ENCODE assay signal across 17 cellular contexts in the genomic region with DNA sequence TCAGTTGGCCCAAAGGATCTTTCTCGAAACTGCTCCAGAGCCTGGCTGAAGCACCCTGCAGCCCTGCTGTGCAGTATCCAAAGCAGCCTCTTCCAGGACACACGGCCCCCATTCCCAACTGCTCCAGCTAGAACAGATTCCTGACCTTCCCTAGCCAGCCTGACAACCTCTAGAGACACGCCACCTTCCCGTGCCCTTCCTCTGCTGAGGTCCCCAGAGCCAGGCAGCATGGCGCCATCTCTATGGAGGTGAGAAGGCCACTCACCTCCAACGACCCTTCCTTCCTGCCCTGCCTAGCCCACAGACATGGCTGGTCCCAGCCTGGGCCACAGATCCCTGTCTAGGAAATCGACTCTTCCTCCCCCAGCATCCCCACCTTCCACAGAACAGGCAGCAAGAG. TPM values are rescaled to one million over a fixed set of nuclear protein-coding genes. Genes with fewer than 3 reads are reported as not detected.
A peak's percentile ranks its signal among the peaks of the same experiment; 100 is the strongest.
DNase-seq lines count a peak whose midpoint lies in the region; ATAC-seq and TF ChIP-seq lines count a peak whose summit lies in the region.
"Had no signal": no experiment of that assay in that cellular context is flagged by ENCODE, and none has a peak within 500 bp of the region (broad histone marks: within the 10 kb centered on the region; RNA-seq: fewer than 3 reads in every experiment).

No MANE protein-coding gene starts in this region.

- H3K9ac ChIP-seq in trophoblast cell (ENCODE audit: low read length) = peak overlapping the region; percentile 12
- H3K9ac ChIP-seq: BLaER1 had no signal

- intact Hi-C loops in cardiac septum (cut with DNase I) (no loop called here), heart right ventricle (cut with DNase I) (loop anchor here in 1 of 10 donors (10.0 kb wide), 1 partner anchor 83 kb away; no protein-coding TSS in a partner anchor)

- DNase-seq in cardiac septum (ENCODE audit: low spot score) (peak; percentile 50), heart right ventricle (no peak), mesothelial cell of epicardium (ENCODE audit: low spot score in 2 of 2, unreplicated experiment in 2 of 2) (no peak), trophoblast cell (no peak), type B pancreatic cell (ENCODE audit: extremely low spot score, unreplicated experiment) (no peak), hepatocyte (ENCODE audit: low spot score) (no peak), NCI-H1092 treated with DMSO at 0.1 percent for 48 hours (lab: John Stamatoyannopoulos, UW) (no peak)
- DNase-seq: 8988T, AML-193, Caco-2, DMS53, GF-D8 had no signal

- H3K4me3 Mint-ChIP-seq in mesothelial cell of epicardium (peak overlapping the region; percentile 16), type B pancreatic cell (peak overlapping the region; percentile 58)

- H3K4me1 Mint-ChIP-seq in mesothelial cell of epicardium (peaks cover 22% of the 10 kb centered on the region), type B pancreatic cell (ENCODE audit: unreplicated experiment) (peaks cover 15% of the 10 kb centered on the region)

- no peak overlapping the region for H4K12ac ChIP-seq in trophoblast cell (ENCODE audit: low read depth, low read length)

- no peak overlapping the region for H2AFZ ChIP-seq in trophoblast cell (ENCODE audit: insufficient read depth, low read length, poor library complexity)
- H2AFZ ChIP-seq in hepatocyte = no peak overlapping the region

- H3K27ac ChIP-seq in heart right ventricle (no peak overlapping the region), trophoblast cell (ENCODE audit: low read depth, low read length) (no peak overlapping the region), hepatocyte (no peak overlapping the region)
- H3K27ac ChIP-seq: BLaER1 had no signal

- H4K8ac ChIP-seq in trophoblast cell (ENCODE audit: low read depth, low read length) = no peak overlapping the region

- H3K36me3 Mint-ChIP-seq in mesothelial cell of epicardium (peaks cover 16% of the 10 kb centered on the region), type B pancreatic cell (peaks cover 6% of the 10 kb centered on the region)
- H3K36me3 Mint-ChIP-seq: CD8-positive, alpha-beta memory T cell had no signal

- no peak overlapping the region for H3K14ac ChIP-seq in trophoblast cell (ENCODE audit: low read length)

- H3K9me3 ChIP-seq in heart right ventricle (no peaks in the 10 kb centered on the region), trophoblast cell (ENCODE audit: insufficient read depth, low read depth, low read length) (no peaks in the 10 kb centered on the region), hepatocyte (ENCODE audit: low read depth) (no peaks in the 10 kb centered on the region)
- H3K9me3 ChIP-seq: Caco-2 had no signal

- H3K9me3 Mint-ChIP-seq in mesothelial cell of epicardium = no peaks in the 10 kb centered on the region
- no peaks in the 10 kb centered on the region for H3K9me3 Mint-ChIP-seq in type B pancreatic cell
- H3K9me3 Mint-ChIP-seq: CD8-positive, alpha-beta memory T cell had no signal

- no peaks in the 10 kb centered on the region for H4K20me1 ChIP-seq in hepatocyte (ENCODE audit: insufficient read depth, poor library complexity, severe bottlenecking)

- no peak overlapping the region for H2BK5ac ChIP-seq in trophoblast cell (ENCODE audit: low read depth, low read length, poor library complexity)

- no peak overlapping the region for H3K4ac ChIP-seq in trophoblast cell (ENCODE audit: low read depth, low read length)

- ATAC-seq in heart right ventricle = no peak
- no peak for ATAC-seq in HG02938 (IDR thresholded peaks at IDR 0.05; ENCODE audit: unreplicated experiment)

- H3K27me3 ChIP-seq in heart right ventricle = peaks cover 0 to 38% (median 4%) of the 10 kb centered on the region in 7 donors
- peaks cover 4% of the 10 kb centered on the region for H3K27me3 ChIP-seq in trophoblast cell (ENCODE audit: insufficient read depth, low read length)
- H3K27me3 ChIP-seq in hepatocyte = no peaks in the 10 kb centered on the region

- H3K4me3 ChIP-seq in heart right ventricle = no peak overlapping the region
- H3K4me3 ChIP-seq in trophoblast cell (ENCODE audit: low read depth, low read length) = no peak overlapping the region
- no peak overlapping the region for H3K4me3 ChIP-seq in hepatocyte
- H3K4me3 ChIP-seq: BLaER1 had no signal

- no peak overlapping the region for H2AK5ac ChIP-seq in trophoblast cell (ENCODE audit: low read length)

- H2BK12ac ChIP-seq in trophoblast cell (ENCODE audit: low read length) = no peak overlapping the region

- H3K27ac Mint-ChIP-seq in mesothelial cell of epicardium = no peak overlapping the region
- H3K27ac Mint-ChIP-seq in type B pancreatic cell = no peak overlapping the region
- H3K27ac Mint-ChIP-seq: CD8-positive, alpha-beta memory T cell had no signal

- H4K91ac ChIP-seq in trophoblast cell (ENCODE audit: low read depth, low read length) = no peak overlapping the region

- no peak overlapping the region for H3K23ac ChIP-seq in trophoblast cell (ENCODE audit: low read length)

- no peaks in the 10 kb centered on the region for H3K9me2 ChIP-seq in hepatocyte (replicated peaks; ENCODE audit: insufficient read depth)

- H3K36me3 ChIP-seq in heart right ventricle = peaks cover 0 to 12% (median 0%) of the 10 kb centered on the region in 9 donors
- H3K36me3 ChIP-seq in trophoblast cell (ENCODE audit: control insufficient read depth in 1 of 2, insufficient read depth in 2 of 2, low read length in 2 of 2) = peaks cover 9 to 13% of the 10 kb centered on the region in 2 experiments
- H3K36me3 ChIP-seq in hepatocyte (replicated peaks; ENCODE audit: insufficient read depth, low read depth) = no peaks in the 10 kb centered on the region

- H3K4me2 ChIP-seq in trophoblast cell (ENCODE audit: low read length) (no peak overlapping the region), hepatocyte (no peak overlapping the region)
- H3K4me2 ChIP-seq: BLaER1 had no signal

- H3K79me1 ChIP-seq in trophoblast cell (ENCODE audit: low read length) = peaks cover 6% of the 10 kb centered on the region

- H3K79me2 ChIP-seq in trophoblast cell (ENCODE audit: control insufficient read depth, insufficient read depth, low read length, poor library complexity) (peaks cover 6% of the 10 kb centered on the region), hepatocyte (peaks cover 3% of the 10 kb centered on the region)

- TF ChIP-seq CTCF in heart right ventricle (IDR thresholded peaks at IDR 0.05) = no peak
- TF ChIP-seq CTCF in mesothelial cell of epicardium (IDR thresholded peaks at IDR 0.05; ENCODE audit: unreplicated experiment) = no peak
- TF ChIP-seq CTCF in type B pancreatic cell (conservative IDR thresholded peaks at IDR 0.05) = no peak
- no peak for TF ChIP-seq CTCF in hepatocyte (IDR thresholded peaks at IDR 0.05; ENCODE audit: poor library complexity)

- H3K27me3 Mint-ChIP-seq in mesothelial cell of epicardium (ENCODE audit: low read depth) (no peaks in the 10 kb centered on the region), type B pancreatic cell (peaks cover 5% of the 10 kb centered on the region)

- no peak overlapping the region for H2BK120ac ChIP-seq in trophoblast cell (ENCODE audit: insufficient read depth, low read length, poor library complexity)

- no peak overlapping the region for H3K18ac ChIP-seq in trophoblast cell (ENCODE audit: low read length)

- WGBS in heart right ventricle, 2 donors = 76 to 87% methylated on average over 7 of the region's 7 CpGs
- no CpG with 5 or more reads among the region's 7 CpGs for WGBS in trophoblast cell (ENCODE audit: extremely low coverage, insufficient coverage, insufficient read length)
- 69% methylated on average over 7 of the region's 7 CpGs for WGBS in hepatocyte (ENCODE audit: low lambda C conversion rate, missing lambda C conversion rate)

- peaks cover 0 to 23% (median 7%) of the 10 kb centered on the region in 9 donors for H3K4me1 ChIP-seq in heart right ventricle
- peaks cover 5 to 6% of the 10 kb centered on the region in 2 experiments for H3K4me1 ChIP-seq in trophoblast cell (ENCODE audit: control insufficient read depth in 1 of 2, insufficient read depth in 2 of 2, low read length in 2 of 2)
- H3K4me1 ChIP-seq in hepatocyte (ENCODE audit: insufficient read depth) = no peaks in the 10 kb centered on the region

RNA-seq across cellular contexts. Expression of a gene that starts 3.1 kb away (rescaled TPM):
- total RNA-seq in cardiac septum (5.8 TPM), heart right ventricle (1 to 10 TPM; 1.6 to 4.7 (median 3.1) TPM), mesothelial cell of epicardium (26.5 to 30.1 TPM (median 26.6 TPM) in 3 replicates), type B pancreatic cell (ENCODE audit: low replicate concordance) (5.5 and 15.5 TPM in 2 replicates), hepatocyte (3.0 and 5.3 TPM in 2 replicates)
- polyA plus RNA-seq in heart right ventricle (1 to 10 TPM; 1.5 to 3.7 TPM), hepatocyte (3.1 and 5.0 TPM in 2 replicates)
- polyA plus RNA-seq in trophoblast cell (2013) = 3.2 and 3.3 TPM in 2 replicates
- polyA plus RNA-seq: CD8-positive, alpha-beta memory T cell had no signal

RNA-seq across cellular contexts. Expression of a gene that starts 27.0 kb away (rescaled TPM):
- 3.9 TPM for total RNA-seq in cardiac septum
- total RNA-seq in heart right ventricle = 10 to 100 TPM in 4 of 10 donors, 1 to 10 TPM in 4, under 1 TPM in 2; 0.30 to 45.3 (median 6.1) TPM
- 10 to 100 TPM; 13.2 to 15.7 TPM for polyA plus RNA-seq in heart right ventricle
- total RNA-seq in mesothelial cell of epicardium = 0.27 to 0.58 TPM (median 0.31 TPM) in 3 replicates
- 0.11 and 0.21 TPM in 2 replicates for polyA plus RNA-seq in trophoblast cell (2013)
- total RNA-seq in type B pancreatic cell (ENCODE audit: low replicate concordance) = 0.55 and 0.58 TPM in 2 replicates
- total RNA-seq in hepatocyte = 3.5 and 6.3 TPM in 2 replicates
- polyA plus RNA-seq in hepatocyte = 2.6 and 6.8 TPM in 2 replicates
- total RNA-seq: Caco-2, H7, HT1080 had no signal
- polyA plus RNA-seq: CD8-positive, alpha-beta memory T cell had no signal

RNA-seq across cellular contexts. Expression of a gene that starts 38.4 kb away (rescaled TPM):
- total RNA-seq in cardiac septum (5.0 TPM), heart right ventricle (10 to 100 TPM in 1 of 10 donors, 1 to 10 TPM in 9; 6.0 to 14.3 (median 9.0) TPM), mesothelial cell of epicardium (6.3 to 7.3 TPM (median 6.5 TPM) in 3 replicates), type B pancreatic cell (ENCODE audit: low replicate concordance) (8.5 and 8.8 TPM in 2 replicates), hepatocyte (10.7 and 12.7 TPM in 2 replicates)
- polyA plus RNA-seq in heart right ventricle (1 to 10 TPM; 7.0 to 7.3 TPM), hepatocyte (7.6 and 10.0 TPM in 2 replicates)
- 1.5 and 2.0 TPM in 2 replicates for polyA plus RNA-seq in trophoblast cell (2013)

RNA-seq across cellular contexts. Expression of a gene that starts 38.5 kb away (rescaled TPM):
- total RNA-seq in cardiac septum (not detected), heart right ventricle (under 1 TPM in 2 of 10 donors, not detected in 8; 0.15 TPM), mesothelial cell of epicardium (0.34 to 0.54 TPM (median 0.40 TPM) in 3 replicates), type B pancreatic cell (ENCODE audit: low replicate concordance) (0.29 and 1.5 TPM in 2 replicates), hepatocyte (0.13 TPM in 1 of 2 replicates, not detected in the other)
- polyA plus RNA-seq in heart right ventricle (under 1 TPM in 1 of 2 donors, not detected in 1; 0.09 TPM), hepatocyte (0.57 TPM in 1 of 2 replicates, not detected in the other)
- polyA plus RNA-seq in trophoblast cell (2013) = 0.03 and 0.11 TPM in 2 replicates
- total RNA-seq: CD8-positive, alpha-beta memory T cell; H7; HT1080 had no signal
